ENCODE assay signal across 9 cellular contexts in the genomic region with DNA sequence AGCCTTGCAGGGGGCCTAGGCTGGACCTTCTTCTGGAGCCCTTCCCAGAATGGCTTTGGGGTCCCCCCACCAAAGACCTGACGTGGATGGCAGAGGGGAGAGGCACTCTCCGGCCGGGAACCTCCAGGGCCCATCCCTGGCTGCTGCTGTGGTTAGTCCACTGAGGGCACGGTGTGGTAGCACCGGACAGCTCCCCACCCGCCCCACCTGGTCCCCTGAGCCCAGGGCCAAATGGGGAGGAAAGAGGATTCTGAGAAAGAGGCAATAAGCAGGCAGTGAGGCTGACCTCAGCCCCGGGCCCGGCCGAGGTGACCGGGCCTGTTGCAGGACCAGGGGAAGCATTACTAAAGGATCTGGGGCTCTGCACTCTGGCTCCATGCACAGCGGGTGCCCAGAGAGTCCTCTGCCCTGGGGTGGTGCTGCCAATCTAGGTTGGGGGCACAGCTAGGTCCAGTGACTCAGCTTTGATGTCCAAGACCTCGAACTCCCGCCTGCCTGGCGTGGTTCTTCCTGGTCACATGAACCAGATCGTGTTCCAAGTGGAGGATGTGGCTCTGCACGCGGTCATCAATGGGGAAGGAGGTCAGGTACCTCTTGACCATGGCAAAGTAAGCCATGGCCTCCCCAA. TPM values are rescaled to one million over a fixed set of nuclear protein-coding genes. Genes with fewer than 3 reads are reported as not detected.
DNase-seq lines count a peak whose midpoint lies in the region; ATAC-seq, FAIRE-seq and TF ChIP-seq lines count a peak whose summit lies in the region.
"Had no signal": no experiment of that assay in that cellular context is flagged by ENCODE, and none has a peak within 500 bp of the region (broad histone marks: within the 10 kb centered on the region; RNA-seq: fewer than 3 reads in every experiment).

No MANE protein-coding gene starts in this region.

- BruUV-seq in Calu3 (replicated peaks; lab: Mats Ljungman, UMichigan) = TSS peak; percentile 70

- CTCF ChIA-PET in Calu3 (lab: Charles Lee) = interaction anchor here (0.6 kb wide), 1 partner anchor 93 kb away, joined by 3 read pairs; no protein-coding TSS in a partner anchor

- H3K27me3 ChIP-seq in rectal smooth muscle tissue (ENCODE audit: control insufficient read depth, insufficient read depth, low read length) = no peaks in the 10 kb centered on the region

- H3K27me3 Mint-ChIP-seq in Calu3 (ENCODE audit: unreplicated experiment) (peaks cover 16% of the 10 kb centered on the region), endothelial cell (ENCODE audit: unreplicated experiment) (peaks cover 26% of the 10 kb centered on the region)

- no peak overlapping the region for H3K27ac ChIP-seq in rectal smooth muscle tissue (ENCODE audit: low read depth, low read length)

- ATAC-seq in HG03175 (IDR thresholded peaks at IDR 0.05; ENCODE audit: unreplicated experiment) = no peak
- ATAC-seq in GM18868 (IDR thresholded peaks at IDR 0.05; ENCODE audit: unreplicated experiment) = no peak

- FAIRE-seq in GM19239 (lab: Jason Lieb, UNC) = no peak
- FAIRE-seq: endometrium had no signal

- peak overlapping the region; percentile 84 for H3K4me3 ChIP-seq in rectal smooth muscle tissue (ENCODE audit: low read length)

- H3K36me3 ChIP-seq in rectal smooth muscle tissue (ENCODE audit: control insufficient read depth, insufficient read depth, low read length) = no peaks in the 10 kb centered on the region

- H3K4me3 Mint-ChIP-seq in Calu3 (ENCODE audit: low read depth, unreplicated experiment) (no peak overlapping the region), endothelial cell (ENCODE audit: unreplicated experiment) (peak overlapping the region; percentile 71)

- intact Hi-C loops in Calu3 (cut with micrococcal nuclease; ENCODE audit: unreplicated experiment) = no loop called here

- no peak for TF ChIP-seq CTCF in Calu3 (IDR thresholded peaks at IDR 0.05; ENCODE audit: unreplicated experiment)
- no peak for TF ChIP-seq CTCF in endothelial cell (IDR thresholded peaks at IDR 0.05; ENCODE audit: unreplicated experiment)

- H3K4me1 Mint-ChIP-seq in Calu3 (ENCODE audit: low read depth, unreplicated experiment) = peaks cover 31% of the 10 kb centered on the region
- peaks cover 13% of the 10 kb centered on the region for H3K4me1 Mint-ChIP-seq in endothelial cell (ENCODE audit: unreplicated experiment)

- H3K27ac Mint-ChIP-seq in Calu3 (ENCODE audit: unreplicated experiment) (peak overlapping the region; percentile 44), endothelial cell (ENCODE audit: unreplicated experiment) (no peak overlapping the region)

- peaks cover 42% of the 10 kb centered on the region for H3K36me3 Mint-ChIP-seq in Calu3 (ENCODE audit: insufficient read depth, unreplicated experiment)
- H3K36me3 Mint-ChIP-seq in endothelial cell (ENCODE audit: low read depth, unreplicated experiment) = peaks cover 6% of the 10 kb centered on the region

- H3K9me3 Mint-ChIP-seq in Calu3 (ENCODE audit: low read depth, unreplicated experiment) = no peaks in the 10 kb centered on the region
- H3K9me3 Mint-ChIP-seq in endothelial cell (ENCODE audit: unreplicated experiment) = no peaks in the 10 kb centered on the region

- peaks cover 24% of the 10 kb centered on the region for H3K4me1 ChIP-seq in rectal smooth muscle tissue (ENCODE audit: control insufficient read depth, insufficient read depth, low read length)

- no peak for DNase-seq in Calu3
- peak; percentile 63 for DNase-seq in RPMI7951 (ENCODE audit: low read depth)
- no peak for DNase-seq in endothelial cell (ENCODE audit: low spot score)
- no peak for DNase-seq in stimulated activated CD4-positive, alpha-beta T cell treated with anti-CD3 and anti-CD28 coated beads, Interleukin-4, amount 100 ng/mL, for 4 hours
- DNase-seq in GM19239 (ENCODE audit: insufficient read length, low spot score) = no peak

- H3K9ac ChIP-seq in rectal smooth muscle tissue (ENCODE audit: low read length) = no peak overlapping the region

RNA-seq across cellular contexts. Expression of a gene that starts 2.2 kb away (rescaled TPM):
- total RNA-seq in Calu3 (2022) (44.7 and 44.9 TPM in 2 replicates), endothelial cell (ENCODE audit: unreplicated experiment) (57.9 TPM)
- total RNA-seq in RPMI7951 (2014; rRNA removed; shearing (Covaris generic)) = 65.2 and 122 TPM in 2 replicates

RNA-seq across cellular contexts. Expression of a gene that starts 3.1 kb away (rescaled TPM):
- 0.28 TPM in 1 of 2 replicates, not detected in the other for total RNA-seq in Calu3 (2022)
- total RNA-seq in RPMI7951 (2014; rRNA removed; shearing (Covaris generic)) = 0.78 TPM in 1 of 2 replicates, not detected in the other
- 0.23 TPM for total RNA-seq in endothelial cell (ENCODE audit: unreplicated experiment)

RNA-seq across cellular contexts. Expression of a gene that starts 11.8 kb away (rescaled TPM):
- total RNA-seq in Calu3 (2022) (69.6 and 75.0 TPM in 2 replicates), endothelial cell (ENCODE audit: unreplicated experiment) (10.4 TPM)
- 133 and 136 TPM in 2 replicates for total RNA-seq in RPMI7951 (2014; rRNA removed; shearing (Covaris generic))

RNA-seq across cellular contexts. Expression of a gene that starts 16.8 kb away (rescaled TPM):
- 27.3 and 29.0 TPM in 2 replicates for total RNA-seq in Calu3 (2022)
- total RNA-seq in RPMI7951 (2014; rRNA removed; shearing (Covaris generic)) = 52.7 and 73.8 TPM in 2 replicates
- 18.0 TPM for total RNA-seq in endothelial cell (ENCODE audit: unreplicated experiment)

RNA-seq across cellular contexts. Expression of a gene that starts 36.0 kb away (rescaled TPM):
- total RNA-seq in Calu3 (2022) (7.2 and 9.5 TPM in 2 replicates), endothelial cell (ENCODE audit: unreplicated experiment) (9.9 TPM)
- 28.5 and 29.7 TPM in 2 replicates for total RNA-seq in RPMI7951 (2014; rRNA removed; shearing (Covaris generic))
